Comparison of ENCODE assay signal across 9 cellular contexts in genomic region chr1:45326627-45327591, GRCh38. TPM values are rescaled to one million over a fixed set of nuclear protein-coding genes. Genes with fewer than 3 reads are reported as not detected.
DNase-seq lines count a peak whose midpoint lies in the region; ATAC-seq and TF ChIP-seq lines count a peak whose summit lies in the region.
"Had no signal": no experiment of that assay in that cellular context is flagged by ENCODE, and none has a peak within 500 bp of the region (broad histone marks: within the 10 kb centered on the region; RNA-seq: fewer than 3 reads in every experiment).

Gene HPDL, plus strand, starts transcription at chr1:45326895. Its CDS starts 254 bp downstream, at chr1:45327149.

- H3K27ac ChIP-seq in RWPE2 (ENCODE audit: poor library complexity, severe bottlenecking) (no peak within 1 kb of the TSS), upper lobe of right lung (no peak within 1 kb of the TSS)
- H3K27ac ChIP-seq: VCaP had no signal

- H3K27ac Mint-ChIP-seq in activated naive CD8-positive, alpha-beta T cell, result peak within 1 kb of the TSS; percentile 79

- H3K36me3 Mint-ChIP-seq in activated naive CD8-positive, alpha-beta T cell, result peaks cover 3% of the 10 kb centered on the region

- peak within 1 kb of the TSS; percentile 88 for H3K4me3 Mint-ChIP-seq in activated naive CD8-positive, alpha-beta T cell

- no peaks in the 10 kb centered on the region for H3K27me3 Mint-ChIP-seq in activated naive CD8-positive, alpha-beta T cell

- intact Hi-C loops in left cardiac atrium (cut with DNase I) (no loop called here), upper lobe of right lung (cut with DNase I) (no loop called here)

- no peaks in the 10 kb centered on the region for H3K9me3 Mint-ChIP-seq in activated naive CD8-positive, alpha-beta T cell (ENCODE audit: low read depth)

- no peaks in the 10 kb centered on the region for H3K27me3 ChIP-seq in RWPE2 (ENCODE audit: insufficient read depth, poor library complexity, severe bottlenecking)
- H3K27me3 ChIP-seq in upper lobe of right lung, result no peaks in the 10 kb centered on the region

- H3K36me3 ChIP-seq in RWPE2 (ENCODE audit: low read depth) (peaks cover 7% of the 10 kb centered on the region), upper lobe of right lung (peaks cover 16% of the 10 kb centered on the region)

- H3K4me1 ChIP-seq in RWPE2 (ENCODE audit: insufficient read depth, poor library complexity, severe bottlenecking), result peaks cover 8% of the 10 kb centered on the region
- H3K4me1 ChIP-seq in upper lobe of right lung, result peaks cover 19% of the 10 kb centered on the region

- TF ChIP-seq CTCF in RWPE2 (IDR thresholded peaks at IDR 0.05; ENCODE audit: poor library complexity, severe bottlenecking), result no peak
- no peak for TF ChIP-seq CTCF in upper lobe of right lung (IDR thresholded peaks at IDR 0.05)

- H3K9me3 ChIP-seq in RWPE2 (ENCODE audit: severe bottlenecking) (no peaks in the 10 kb centered on the region), upper lobe of right lung (no peaks in the 10 kb centered on the region)

- ATAC-seq in HG03103 (IDR thresholded peaks at IDR 0.05; ENCODE audit: low read depth, unreplicated experiment) (peak; percentile 54), RWPE2 (ENCODE audit: low read depth) (peak; percentile 64), left cardiac atrium (peak; percentile 90 to 93), upper lobe of right lung (peak; percentile 86), HG03520 (IDR thresholded peaks at IDR 0.05; ENCODE audit: unreplicated experiment) (no peak)

- H3K4me3 ChIP-seq in RWPE2 (ENCODE audit: severe bottlenecking), result peak within 1 kb of the TSS; percentile 29
- H3K4me3 ChIP-seq in upper lobe of right lung, result peak within 1 kb of the TSS; percentile 55

- DNase-seq in DMS79 (lab: John Stamatoyannopoulos, UW) (peak; percentile 65), RWPE2 (ENCODE audit: low spot score) (no peak), left cardiac atrium (peak; percentile 76), pons (ENCODE audit: low spot score) (peak; percentile 68), upper lobe of right lung (peak; percentile 80)

- H3K4me1 Mint-ChIP-seq in activated naive CD8-positive, alpha-beta T cell (ENCODE audit: low read depth), result peaks cover 14% of the 10 kb centered on the region

RNA-seq across cellular contexts. Expression of gene HPDL, which starts in this region (rescaled TPM):
- total RNA-seq in left cardiac atrium, result under 1 TPM; 0.27 to 0.50 TPM
- not detected for total RNA-seq in upper lobe of right lung

Comparison
In these comparisons a context has a peak if more than half of its experiments do, and no peak if none do; other contexts are left out.
1. Peak in DNase-seq and ATAC-seq in left cardiac atrium; RNA of the gene not detected or under 1 TPM.
2. Peak in DNase-seq, ATAC-seq and H3K4me3 ChIP-seq in upper lobe of right lung; RNA of the gene not detected or under 1 TPM.